Comparison of ENCODE assay signal across 9 cellular contexts in genomic region chr14:32102152-32102787, GRCh38. TPM values are rescaled to one million over a fixed set of nuclear protein-coding genes. Genes with fewer than 3 reads are reported as not detected.
DNase-seq lines count a peak whose midpoint lies in the region; ATAC-seq lines count a peak whose summit lies in the region.
"Had no signal": no experiment of that assay in that cellular context is flagged by ENCODE, and none has a peak within 500 bp of the region (broad histone marks: within the 10 kb centered on the region; RNA-seq: fewer than 3 reads in every experiment).

No MANE protein-coding gene starts in this region.

- H3K36me3 Mint-ChIP-seq in activated CD4-positive, alpha-beta T cell treated with anti-CD3 and anti-CD28 coated beads, Interleukin-2, amount 10 ng/mL, durations not matched to agents 7 days and 5 days (ENCODE audit: low read depth): peaks cover 11% of the 10 kb centered on the region
- peaks cover 7% of the 10 kb centered on the region for H3K36me3 Mint-ChIP-seq in stimulated activated effector memory CD8-positive, alpha-beta T cell treated with anti-CD3 and anti-CD28 coated beads, Interleukin-12 subunit alpha, Interleukin-12 subunit beta, amount 100 ng/mL, for 72 hours

- peak overlapping the region; percentile 34 for H3K4me3 Mint-ChIP-seq in activated CD4-positive, alpha-beta T cell treated with anti-CD3 and anti-CD28 coated beads, Interleukin-2, amount 10 ng/mL, durations not matched to agents 7 days and 5 days
- no peak overlapping the region for H3K4me3 Mint-ChIP-seq in stimulated activated effector memory CD8-positive, alpha-beta T cell treated with anti-CD3 and anti-CD28 coated beads, Interleukin-12 subunit alpha, Interleukin-12 subunit beta, amount 100 ng/mL, for 72 hours

- H3K9me3 Mint-ChIP-seq in activated CD4-positive, alpha-beta T cell treated with anti-CD3 and anti-CD28 coated beads, Interleukin-2, amount 10 ng/mL, durations not matched to agents 7 days and 5 days: no peaks in the 10 kb centered on the region
- no peaks in the 10 kb centered on the region for H3K9me3 Mint-ChIP-seq in stimulated activated effector memory CD8-positive, alpha-beta T cell treated with anti-CD3 and anti-CD28 coated beads, Interleukin-12 subunit alpha, Interleukin-12 subunit beta, amount 100 ng/mL, for 72 hours

- DNase-seq in activated CD4-positive, alpha-beta T cell treated with anti-CD3 and anti-CD28 coated beads, Interleukin-2, amount 10 ng/mL, durations not matched to agents 7 days and 5 days: peak; percentile 21
- DNase-seq in activated CD4-positive, alpha-beta T cell treated with anti-CD3 and anti-CD28 coated beads, Interleukin-2, amount 50 U/mL, for 4 hours: no peak
- peak; percentile 63 for DNase-seq in SK-N-DZ (ENCODE audit: low spot score)
- DNase-seq in stimulated activated effector memory CD8-positive, alpha-beta T cell treated with anti-CD3 and anti-CD28 coated beads, Interleukin-12 subunit alpha, Interleukin-12 subunit beta, amount 100 ng/mL, for 72 hours (ENCODE audit: low spot score in 2 of 2): no peak
- no peak for DNase-seq in HK-2 (ENCODE audit: unreplicated experiment)
- DNase-seq in left lobe of liver (ENCODE audit: low spot score): no peak
- no peak for DNase-seq in iPS-NIHi7 (ENCODE audit: extremely low spot score)
- DNase-seq: NCI-H82 had no signal

- peak overlapping the region; percentile 84 for H3K27ac Mint-ChIP-seq in activated CD4-positive, alpha-beta T cell treated with anti-CD3 and anti-CD28 coated beads, Interleukin-2, amount 10 ng/mL, durations not matched to agents 7 days and 5 days
- H3K27ac Mint-ChIP-seq in stimulated activated effector memory CD8-positive, alpha-beta T cell treated with anti-CD3 and anti-CD28 coated beads, Interleukin-12 subunit alpha, Interleukin-12 subunit beta, amount 100 ng/mL, for 72 hours: peak overlapping the region; percentile 61

- H3K4me1 Mint-ChIP-seq in activated CD4-positive, alpha-beta T cell treated with anti-CD3 and anti-CD28 coated beads, Interleukin-2, amount 10 ng/mL, durations not matched to agents 7 days and 5 days: peaks cover 36% of the 10 kb centered on the region
- peaks cover 16% of the 10 kb centered on the region for H3K4me1 Mint-ChIP-seq in stimulated activated effector memory CD8-positive, alpha-beta T cell treated with anti-CD3 and anti-CD28 coated beads, Interleukin-12 subunit alpha, Interleukin-12 subunit beta, amount 100 ng/mL, for 72 hours

- ATAC-seq in HG02798 (IDR thresholded peaks at IDR 0.05; ENCODE audit: poor library complexity, unreplicated experiment) (peak; percentile 60), left lobe of liver (no peak)
- peak; percentile 98 for ATAC-seq in stimulated activated effector memory CD8-positive, alpha-beta T cell treated with anti-CD3 and anti-CD28 coated beads, Interleukin-12 subunit alpha, Interleukin-12 subunit beta, amount 100 ng/mL, for 72 hours

- no peaks in the 10 kb centered on the region for H3K27me3 Mint-ChIP-seq in activated CD4-positive, alpha-beta T cell treated with anti-CD3 and anti-CD28 coated beads, Interleukin-2, amount 10 ng/mL, durations not matched to agents 7 days and 5 days

- CTCF ChIA-PET in activated CD4-positive, alpha-beta T cell treated with anti-CD3 and anti-CD28 coated beads, Interleukin-2, amount 10 ng/mL, durations not matched to agents 7 days and 5 days (lab: Charles Lee): interaction anchor here (0.6 to 0.9 kb wide), 2 partner anchors 8 to 252 kb away, joined by 3 to 4 read pairs; no protein-coding TSS in a partner anchor

- POLR2A ChIA-PET in activated CD4-positive, alpha-beta T cell treated with anti-CD3 and anti-CD28 coated beads, Interleukin-2, amount 10 ng/mL, durations not matched to agents 7 days and 5 days (lab: Charles Lee): no interaction called here

RNA-seq across cellular contexts. Expression of gene ARHGAP5, which starts 25.2 kb away (rescaled TPM):
- total RNA-seq in activated CD4-positive, alpha-beta T cell treated with anti-CD3 and anti-CD28 coated beads, Interleukin-2, amount 10 ng/mL, durations not matched to agents 7 days and 5 days: 10 to 100 TPM; 35.7 to 38.6 TPM
- polyA plus RNA-seq in SK-N-DZ (2014; cell fraction: cytosol; rRNA removed): 20.3 and 25.9 TPM in 2 replicates
- 11.3 and 17.5 TPM in 2 replicates for polyA plus RNA-seq in SK-N-DZ (2014; cell fraction: nucleus; rRNA removed)
- 38.4 TPM for total RNA-seq in left lobe of liver

Comparison
In these comparisons a context has a peak if more than half of its experiments do, and no peak if none do; other contexts are left out.
1. DNase-seq: peak in activated CD4-positive, alpha-beta T cell treated with anti-CD3 and anti-CD28 coated beads, Interleukin-2, amount 10 ng/mL, durations not matched to agents 7 days and 5 days (single experiment) and SK-N-DZ (single experiment); none in activated CD4-positive, alpha-beta T cell treated with anti-CD3 and anti-CD28 coated beads, Interleukin-2, amount 50 U/mL, for 4 hours (0 of 2), stimulated activated effector memory CD8-positive, alpha-beta T cell treated with anti-CD3 and anti-CD28 coated beads, Interleukin-12 subunit alpha, Interleukin-12 subunit beta, amount 100 ng/mL, for 72 hours (0 of 2), HK-2 (single experiment), left lobe of liver (single experiment) and iPS-NIHi7 (single experiment).